In the genomic region with DNA sequence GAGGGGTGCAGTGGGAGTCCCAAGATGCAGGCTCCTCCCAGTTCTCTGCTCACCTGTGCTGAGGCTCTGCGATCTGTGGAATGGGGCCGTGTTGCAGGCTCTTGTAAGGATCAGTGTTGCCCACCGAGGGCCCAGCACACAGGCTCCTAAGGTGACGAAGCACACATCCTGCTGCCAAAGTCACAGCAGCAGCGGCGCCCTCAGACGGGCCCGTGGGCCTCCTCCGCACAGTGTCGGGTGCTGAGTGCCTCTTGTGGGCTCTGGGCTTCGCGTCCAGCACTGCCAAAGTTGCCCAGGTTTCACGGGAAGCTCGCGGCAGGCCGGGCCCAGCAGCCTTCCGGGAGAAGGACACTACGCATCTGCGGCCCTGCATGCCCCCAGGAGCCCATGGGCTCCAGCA, we compare ENCODE assay signal across 20 cellular contexts.
DNase-seq lines count a peak whose midpoint lies in the region; ATAC-seq, FAIRE-seq and TF ChIP-seq lines count a peak whose summit lies in the region.
"Had no signal": no experiment of that assay in that cellular context is flagged by ENCODE, and none has a peak within 500 bp of the region (broad histone marks: within the 10 kb centered on the region; RNA-seq: fewer than 3 reads in every experiment).

No MANE protein-coding gene starts in this region.

- TF ChIP-seq EP300 in HepG2 (IDR thresholded peaks at IDR 0.05; ENCODE audit: low read depth in 2 of 2, low read length in 2 of 2) (no peak), HepG2 (CRISPR knock-in tag; IDR thresholded peaks at IDR 0.05; ENCODE audit: borderline replicate concordance) (no peak)

- no peak for TF ChIP-seq RAD21 in HepG2 (CRISPR knock-in tag; IDR thresholded peaks at IDR 0.05)

- H3K27me3 Mint-ChIP-seq in T-helper 17 cell: peaks cover 15% of the 10 kb centered on the region
- peaks cover 16% of the 10 kb centered on the region for H3K27me3 Mint-ChIP-seq in stimulated activated memory B cell treated with anti-CD40 and anti-IgM and Interleukin-4, amounts not matched to agents 10 μg/mL and 1 μg/mL and 100 μg/mL, for 72 hours

- no peaks in the 10 kb centered on the region for H3K36me3 ChIP-seq in HepG2 (replicated peaks in 1 of 2; ENCODE audit: control insufficient read depth in 1 of 2, insufficient read depth in 2 of 2, low read length in 2 of 2)
- H3K36me3 ChIP-seq: BLaER1 had no signal

- no peaks in the 10 kb centered on the region for H4K20me1 ChIP-seq in HepG2 (ENCODE audit: insufficient read depth, low read length)
- H4K20me1 ChIP-seq: BLaER1 had no signal

- no peak overlapping the region for H3K4me2 ChIP-seq in HepG2 (ENCODE audit: low read depth, low read length)
- H3K4me2 ChIP-seq: PC-9 had no signal

- H3K9me3 Mint-ChIP-seq in stimulated activated memory B cell treated with anti-CD40 and anti-IgM and Interleukin-4, amounts not matched to agents 10 μg/mL and 1 μg/mL and 100 μg/mL, for 72 hours: no peaks in the 10 kb centered on the region
- H3K9me3 Mint-ChIP-seq: CD8-positive, alpha-beta memory T cell; HFFc6 had no signal

- no peak for FAIRE-seq in HepG2 (lab: Jason Lieb, UNC)

- TF ChIP-seq POLR2A in HepG2 (IDR thresholded peaks at IDR 0.05; ENCODE audit: insufficient read depth in 1 of 2, low read depth in 2 of 2, low read length in 2 of 2): no peak

- in situ Hi-C loops in HepG2 (cut with HindIII; ENCODE audit: extremely low pct_ligation_motif_present, low pct_unique_long_range_greater_than_20kb): loop anchor here (5.0 kb wide), 1 partner anchor 110 kb away; no protein-coding TSS in a partner anchor

- H3K4me3 ChIP-seq in HepG2 (replicated peaks in 1 of 3; ENCODE audit: insufficient read depth in 1 of 3, low read depth in 2 of 3, low read length in 3 of 3): no peak overlapping the region
- H3K4me3 ChIP-seq: BLaER1, PC-9 had no signal

- CTCF ChIA-PET in HepG2 (lab: Yijun Ruan, JAX; ENCODE audit: low intra/inter-chr PET ratio, low total read pairs): interaction anchor here (2.6 kb wide), 1 partner anchor 112 kb away, joined by 20 read pairs; no protein-coding TSS in a partner anchor

- H3K4me3 Mint-ChIP-seq in T-helper 17 cell: no peak overlapping the region
- no peak overlapping the region for H3K4me3 Mint-ChIP-seq in stimulated activated memory B cell treated with anti-CD40 and anti-IgM and Interleukin-4, amounts not matched to agents 10 μg/mL and 1 μg/mL and 100 μg/mL, for 72 hours
- H3K4me3 Mint-ChIP-seq: CD8-positive, alpha-beta memory T cell; HFFc6 had no signal

- DNase-seq in activated CD8-positive, alpha-beta memory T cell treated with anti-CD3 and anti-CD28 coated beads, Interleukin-2, amount 50 U/mL, for 4 hours: peak; percentile 10
- no peak for DNase-seq in activated CD8-positive, alpha-beta memory T cell treated with anti-CD3 and anti-CD28 coated beads, Interleukin-2, amount 50 U/mL, for 48 hours
- peak in 1 of 3 donors; percentile 3 for DNase-seq in T-helper 17 cell
- DNase-seq in HepG2 (ENCODE audit: low spot score): no peak
- DNase-seq in posterior vena cava (ENCODE audit: low spot score): peak; percentile 80
- no peak for DNase-seq in NCI-H2227 treated with DMSO at 0.1 percent for 48 hours (lab: John Stamatoyannopoulos, UW)
- no peak for DNase-seq in germinal center (ENCODE audit: low spot score)
- DNase-seq: CD8-positive, alpha-beta memory T cell; GOT3; HFFc6; Karpas-422; MM.1S; NCI-H1105; NCI-H187; NCI-H446 treated with DMSO at 0.1 percent for 48 hours; NCI-H748 treated with DMSO at 0.1 percent for 48 hours; PC-9 had no signal

- BruUV-seq in HepG2 (replicated peaks; lab: Mats Ljungman, UMichigan): no TSS peak

- peaks cover 4 to 35% of the 10 kb centered on the region in 2 experiments; a peak in 3 of 5 replicates for H3K27me3 ChIP-seq in HepG2 (ENCODE audit: control insufficient read depth in 1 of 2, insufficient read depth in 2 of 2, low read length in 2 of 2)
- H3K27me3 ChIP-seq: BLaER1 had no signal

- no peak overlapping the region for H3K27ac ChIP-seq in HepG2 (ENCODE audit: extremely low read length, insufficient read depth, low read length)
- H3K27ac ChIP-seq: 22Rv1, BLaER1, PC-9 had no signal

- ATAC-seq in T-helper 17 cell: no peak
- peak; percentile 14; the same call in 1 of the 3 replicates for ATAC-seq in HepG2
- ATAC-seq in stimulated activated memory B cell treated with anti-CD40 and anti-IgM and Interleukin-4, amounts not matched to agents 10 μg/mL and 1 μg/mL and 100 μg/mL, for 72 hours: no peak

- no peaks in the 10 kb centered on the region for H3K79me2 ChIP-seq in HepG2 (ENCODE audit: insufficient read depth, low read length)

- intact Hi-C loops in HepG2 (cut with micrococcal nuclease; ENCODE audit: unreplicated experiment) (no loop called here), posterior vena cava (cut with DNase I) (loop anchor here (5.0 to 10.0 kb wide), 4 partner anchors 110 to 308 kb away; no protein-coding TSS in a partner anchor)

- H3K36me3 Mint-ChIP-seq in T-helper 17 cell (ENCODE audit: low read depth): no peaks in the 10 kb centered on the region
- no peaks in the 10 kb centered on the region for H3K36me3 Mint-ChIP-seq in stimulated activated memory B cell treated with anti-CD40 and anti-IgM and Interleukin-4, amounts not matched to agents 10 μg/mL and 1 μg/mL and 100 μg/mL, for 72 hours
- H3K36me3 Mint-ChIP-seq: CD8-positive, alpha-beta memory T cell had no signal

- no peak overlapping the region for H3K9ac ChIP-seq in HepG2 (ENCODE audit: insufficient read depth, low read depth, low read length)
- H3K9ac ChIP-seq: BLaER1 had no signal

- WGBS in HepG2 (ENCODE audit: low lambda C conversion rate): no CpG with 5 or more reads among the region's 19 CpGs

- H3K27ac Mint-ChIP-seq in T-helper 17 cell: peak overlapping the region; percentile 65
- no peak overlapping the region for H3K27ac Mint-ChIP-seq in stimulated activated memory B cell treated with anti-CD40 and anti-IgM and Interleukin-4, amounts not matched to agents 10 μg/mL and 1 μg/mL and 100 μg/mL, for 72 hours
- H3K27ac Mint-ChIP-seq: HFFc6 had no signal

- H3K9me3 ChIP-seq in T-helper 17 cell (ENCODE audit: control insufficient read depth, low read length, poor library complexity, severe bottlenecking) (no peaks in the 10 kb centered on the region), HepG2 (ENCODE audit: low read length) (no peaks in the 10 kb centered on the region)
- H3K9me3 ChIP-seq: BLaER1 had no signal

- no peak overlapping the region for H2AFZ ChIP-seq in HepG2 (ENCODE audit: low read length)
- H2AFZ ChIP-seq: PC-9 had no signal

- H3K4me1 ChIP-seq in HepG2 (ENCODE audit: insufficient read depth, low read length): peaks cover 7% of the 10 kb centered on the region; the same call in 1 of the 2 replicates

- peaks cover 9% of the 10 kb centered on the region for H3K4me1 Mint-ChIP-seq in T-helper 17 cell
- H3K4me1 Mint-ChIP-seq in stimulated activated memory B cell treated with anti-CD40 and anti-IgM and Interleukin-4, amounts not matched to agents 10 μg/mL and 1 μg/mL and 100 μg/mL, for 72 hours: peaks cover 10% of the 10 kb centered on the region

- no peak for TF ChIP-seq CTCF in HepG2 (CRISPR knock-in tag; IDR thresholded peaks at IDR 0.05)

- POLR2A ChIA-PET in HepG2 (lab: Yijun Ruan, JAX): no interaction called here

TF ChIP-seq in HepG2, 621 proteins besides CTCF, POLR2A, EP300 and RAD21:
- TF ChIP-seq HMGA1 (CRISPR knock-in tag; conservative IDR thresholded peaks at IDR 0.05) (no peak), ZSCAN29 (CRISPR knock-in tag; conservative IDR thresholded peaks at IDR 0.05) (no peak), NFYB (CRISPR knock-in tag; IDR thresholded peaks at IDR 0.05) (no peak), ZNF615 (CRISPR knock-in tag; IDR thresholded peaks at IDR 0.05; ENCODE audit: borderline replicate concordance) (no peak), ZNF12 (CRISPR knock-in tag; IDR thresholded peaks at IDR 0.05) (no peak), NFATC3 (CRISPR knock-in tag; IDR thresholded peaks at IDR 0.05) (no peak), ZNF678 (CRISPR knock-in tag; IDR thresholded peaks at IDR 0.05) (no peak), PTBP1 (IDR thresholded peaks at IDR 0.05; ENCODE audit: low read depth, low read length, poor library complexity, severe bottlenecking) (no peak), RAD51 (IDR thresholded peaks at IDR 0.05; ENCODE audit: borderline replicate concordance) (no peak), HOXA7 (CRISPR knock-in tag; IDR thresholded peaks at IDR 0.05) (no peak)
- TF ChIP-seq, protein P1, sequence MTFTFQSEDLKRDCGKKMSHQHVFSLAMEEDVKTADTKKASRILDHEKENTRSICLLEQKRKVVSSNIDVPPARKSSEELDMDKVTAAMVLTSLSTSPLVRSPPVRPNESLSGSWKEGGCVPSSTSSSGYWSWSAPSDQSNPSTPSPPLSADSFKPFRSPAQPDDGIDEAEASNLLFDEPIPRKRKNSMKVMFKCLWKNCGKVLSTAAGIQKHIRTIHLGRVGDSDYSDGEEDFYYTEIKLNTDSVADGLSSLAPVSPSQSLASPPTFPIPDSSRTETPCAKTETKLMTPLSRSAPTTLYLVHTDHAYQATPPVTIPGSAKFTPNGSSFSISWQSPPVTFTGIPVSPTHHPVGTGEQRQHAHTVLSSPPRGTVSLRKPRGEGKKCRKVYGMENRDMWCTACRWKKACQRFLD (CRISPR knock-in tag; IDR thresholded peaks at IDR 0.05; ENCODE audit: borderline replicate concordance): no peak

Comparison
In these comparisons a context has a peak if more than half of its experiments do, and no peak if none do; other contexts are left out.
1. DNase-seq: peak in activated CD8-positive, alpha-beta memory T cell treated with anti-CD3 and anti-CD28 coated beads, Interleukin-2, amount 50 U/mL, for 4 hours (single experiment) and posterior vena cava (single experiment); none in activated CD8-positive, alpha-beta memory T cell treated with anti-CD3 and anti-CD28 coated beads, Interleukin-2, amount 50 U/mL, for 48 hours (single experiment), HepG2 (single experiment), NCI-H2227 treated with DMSO at 0.1 percent for 48 hours (single experiment) and germinal center (single experiment).